In the genomic region with DNA sequence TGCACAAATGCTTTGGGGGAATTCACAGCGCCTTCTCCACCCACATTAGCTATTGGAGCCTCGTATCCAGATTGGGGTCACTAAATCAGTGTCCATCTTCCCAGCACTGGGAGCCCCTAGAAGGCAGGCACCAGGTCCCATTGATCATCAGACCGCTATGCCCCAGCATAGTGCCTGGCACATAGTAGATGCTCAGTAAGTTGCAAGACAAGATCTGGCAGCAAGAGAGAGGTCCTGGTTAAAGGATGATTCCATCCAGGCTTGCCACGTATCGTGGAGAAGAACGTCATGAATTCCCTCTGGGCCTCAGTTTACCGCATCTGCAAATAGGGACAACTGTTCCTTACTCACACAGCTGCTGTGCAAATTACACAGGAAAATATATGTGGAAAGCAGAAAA, we compare ENCODE assay signal across 1 cellular context.
A peak's percentile ranks its signal among the peaks of the same experiment; 100 is the strongest.
TF ChIP-seq lines count a peak whose summit lies in the region.

No MANE protein-coding gene starts in this region.

TF ChIP-seq in K562, 482 proteins besides CTCF, POLR2A, EP300 and RAD21:
- no peak for TF ChIP-seq E2F6 (IDR thresholded peaks at IDR 0.05; ENCODE audit: borderline replicate concordance in 1 of 2, extremely low read depth in 1 of 2, insufficient read depth in 1 of 2, insufficient read length in 1 of 2, low read depth in 1 of 2, low read length in 1 of 2, poor library complexity in 1 of 2, severe bottlenecking in 1 of 2)
- no peak for TF ChIP-seq ZMIZ1 (IDR thresholded peaks at IDR 0.05; ENCODE audit: low read depth in 2 of 2, low read length in 2 of 2)
- no peak for TF ChIP-seq MAZ (CRISPR knock-in tag; conservative IDR thresholded peaks at IDR 0.05 in 1 of 2, IDR thresholded peaks at IDR 0.05 in 1 of 2)
- no peak for TF ChIP-seq ZNF140 (CRISPR knock-in tag; IDR thresholded peaks at IDR 0.05)
- no peak for TF ChIP-seq CXXC5 (CRISPR knock-in tag; IDR thresholded peaks at IDR 0.05)
- TF ChIP-seq RBM25 (IDR thresholded peaks at IDR 0.05; ENCODE audit: low read depth, low read length, severe bottlenecking) = peak; percentile 45
